ENCODE assay signal across 10 cellular contexts in the genomic region with DNA sequence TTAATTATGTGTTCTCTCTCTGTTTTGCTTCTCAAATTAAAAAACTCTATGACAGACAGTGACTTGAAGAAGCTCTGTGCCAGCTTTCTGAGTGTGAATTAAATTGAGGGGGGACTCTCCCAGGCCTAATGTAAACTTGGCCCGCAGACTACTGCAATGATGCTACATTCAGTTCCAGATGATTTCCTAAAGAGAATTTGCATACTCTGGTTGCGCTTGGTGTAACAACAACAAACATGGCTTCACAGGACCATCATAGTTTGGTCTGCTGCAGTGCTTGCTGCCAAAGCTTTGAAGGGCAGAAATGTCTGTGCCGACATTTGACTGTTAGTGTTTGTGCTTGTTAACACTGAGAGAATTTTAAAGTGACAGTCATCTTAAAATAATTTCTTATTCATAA. TPM values are rescaled to one million over a fixed set of nuclear protein-coding genes. Genes with fewer than 3 reads are reported as not detected.
DNase-seq lines count a peak whose midpoint lies in the region; ATAC-seq, FAIRE-seq and TF ChIP-seq lines count a peak whose summit lies in the region.
"Had no signal": no experiment of that assay in that cellular context is flagged by ENCODE, and none has a peak within 500 bp of the region (broad histone marks: within the 10 kb centered on the region; RNA-seq: fewer than 3 reads in every experiment).

No MANE protein-coding gene starts in this region.

- POLR2A ChIA-PET in SK-N-SH (lab: Yijun Ruan, JAX) = no interaction called here

- no peak for DNase-seq in SK-N-SH
- DNase-seq in astrocyte (ENCODE audit: low read depth) = no peak
- no peak for DNase-seq in effector CD4-positive, alpha-beta T cell
- no peak for DNase-seq in islet precursor cell
- DNase-seq in mesenteric fat pad (ENCODE audit: low spot score) = no peak
- DNase-seq: small intestine had no signal

- no peak overlapping the region for H3K4me3 Mint-ChIP-seq in astrocyte (ENCODE audit: unreplicated experiment)

- no peak overlapping the region for H3K27ac Mint-ChIP-seq in astrocyte (ENCODE audit: unreplicated experiment)

- WGBS in SK-N-SH (ENCODE audit: low lambda C conversion rate) = 78% methylated on average over 2 of the region's 3 CpGs
- WGBS in thymus = 89% methylated on average over 3 of the region's 3 CpGs

- H3K9me3 Mint-ChIP-seq in astrocyte (ENCODE audit: unreplicated experiment) = no peaks in the 10 kb centered on the region

- no peak for FAIRE-seq in astrocyte (lab: Jason Lieb, UNC)
- FAIRE-seq: A549, small intestine had no signal

- H2AFZ ChIP-seq in SK-N-SH (ENCODE audit: low read depth) (peak overlapping the region; percentile 6; the same call in 1 of the 2 replicates), astrocyte (ENCODE audit: low read depth, low read length) (peak overlapping the region; percentile 65)

- H3K79me2 ChIP-seq in SK-N-SH (ENCODE audit: insufficient read depth) (no peaks in the 10 kb centered on the region), astrocyte (ENCODE audit: insufficient read depth, low read length) (no peaks in the 10 kb centered on the region)

- H3K27me3 ChIP-seq in SK-N-SH (ENCODE audit: insufficient read depth) (no peaks in the 10 kb centered on the region), astrocyte (ENCODE audit: insufficient read depth, low read length) (no peaks in the 10 kb centered on the region), thymus (ENCODE audit: control insufficient read depth, insufficient read depth) (no peaks in the 10 kb centered on the region)

- CTCF ChIA-PET in SK-N-SH (lab: Yijun Ruan, JAX) = interaction anchor here (1.0 to 1.9 kb wide), 3 partner anchors 114 to 453 kb away, joined by 4 to 8 read pairs (median 8); a partner anchor contains a TSS

- H3K4me2 ChIP-seq in SK-N-SH (no peak overlapping the region), astrocyte (ENCODE audit: low read length) (peak overlapping the region; percentile 32)
- H3K4me2 ChIP-seq: A549 had no signal

- H3K27me3 Mint-ChIP-seq in astrocyte (ENCODE audit: low read depth, unreplicated experiment) = no peaks in the 10 kb centered on the region

- H3K9me3 ChIP-seq in SK-N-SH (no peaks in the 10 kb centered on the region), astrocyte (ENCODE audit: insufficient read depth, low read depth, low read length) (no peaks in the 10 kb centered on the region), thymus (ENCODE audit: control insufficient read depth) (no peaks in the 10 kb centered on the region)
- H3K9me3 ChIP-seq: A549 had no signal

- H3K4me1 Mint-ChIP-seq in astrocyte (ENCODE audit: low read depth, unreplicated experiment) = no peaks in the 10 kb centered on the region

- ATAC-seq in SK-N-SH treated with all-trans-retinoic acid at 6 μM for 48 hours (no peak), HG02885 (IDR thresholded peaks at IDR 0.05; ENCODE audit: poor library complexity, unreplicated experiment) (peak; percentile 66)
- ATAC-seq: A549 had no signal

- H3K4me3 ChIP-seq in SK-N-SH (ENCODE audit: low read depth in 2 of 2, low read length in 1 of 2) (no peak overlapping the region), astrocyte (ENCODE audit: insufficient read depth, low read depth, low read length) (no peak overlapping the region), thymus (ENCODE audit: low read length) (no peak overlapping the region)
- H3K4me3 ChIP-seq: A549 had no signal

- H3F3A ChIP-seq in SK-N-SH (replicated peaks; ENCODE audit: insufficient read depth) = peaks cover 10% of the 10 kb centered on the region

- no peak for TF ChIP-seq RAD21 in SK-N-SH (IDR thresholded peaks at IDR 0.05; ENCODE audit: low read length)

- no peaks in the 10 kb centered on the region for H3K36me3 Mint-ChIP-seq in astrocyte (ENCODE audit: low read depth, unreplicated experiment)

- H3K9ac ChIP-seq in SK-N-SH (no peak overlapping the region), astrocyte (ENCODE audit: low read length) (no peak overlapping the region)

- TF ChIP-seq CTCF in SK-N-SH (IDR thresholded peaks at IDR 0.05) = no peak
- no peak for TF ChIP-seq CTCF in astrocyte (IDR thresholded peaks at IDR 0.05; ENCODE audit: insufficient read depth, low read depth, low read length)

- H3K27ac ChIP-seq in SK-N-SH (ENCODE audit: low read depth in 2 of 2, low read length in 1 of 2) (no peak overlapping the region), astrocyte (ENCODE audit: low read depth, low read length) (no peak overlapping the region), thymus (ENCODE audit: low read depth) (peak overlapping the region; percentile 25)

- H3K9me2 ChIP-seq in SK-N-SH = no peaks in the 10 kb centered on the region

- H3K36me3 ChIP-seq in SK-N-SH (replicated peaks in 1 of 2; ENCODE audit: control insufficient read depth in 1 of 2, insufficient read depth in 2 of 2, low read length in 1 of 2) (no peaks in the 10 kb centered on the region), astrocyte (ENCODE audit: insufficient read depth, low read length) (no peaks in the 10 kb centered on the region), thymus (ENCODE audit: control insufficient read depth, insufficient read depth) (no peaks in the 10 kb centered on the region)

- H4K20me1 ChIP-seq in SK-N-SH (ENCODE audit: insufficient read depth) = no peaks in the 10 kb centered on the region
- no peaks in the 10 kb centered on the region for H4K20me1 ChIP-seq in astrocyte (ENCODE audit: insufficient read depth, low read length)

- H3K4me1 ChIP-seq in SK-N-SH (ENCODE audit: control insufficient read depth in 1 of 2, insufficient read depth in 2 of 2, low read depth in 1 of 2, low read length in 1 of 2) (no peaks in the 10 kb centered on the region), astrocyte (ENCODE audit: insufficient read depth, low read length) (no peaks in the 10 kb centered on the region), thymus (ENCODE audit: control insufficient read depth, insufficient read depth, low read length) (no peaks in the 10 kb centered on the region)

- no peak for TF ChIP-seq EP300 in SK-N-SH (IDR thresholded peaks at IDR 0.05; ENCODE audit: borderline replicate concordance in 1 of 2, low read depth in 1 of 2, low read length in 1 of 2)

TF ChIP-seq in SK-N-SH, 30 proteins besides CTCF, POLR2A, EP300 and RAD21 (continues in another document):
- TF ChIP-seq YY1 (IDR thresholded peaks at IDR 0.05; ENCODE audit: low read depth) (no peak), RFX5 (IDR thresholded peaks at IDR 0.05; ENCODE audit: low read length) (no peak), GABPA (IDR thresholded peaks at IDR 0.05; ENCODE audit: low read depth) (no peak), GATA2 (CRISPR knock-in tag; IDR thresholded peaks at IDR 0.05) (no peak), NRF1 (IDR thresholded peaks at IDR 0.05; ENCODE audit: low read depth, low read length) (no peak), FOSL2 (IDR thresholded peaks at IDR 0.05; ENCODE audit: borderline replicate concordance, low read depth) (no peak), SIN3A (IDR thresholded peaks at IDR 0.05; ENCODE audit: borderline replicate concordance, low read depth, low read length) (no peak), POLR2AphosphoS5 (IDR thresholded peaks at IDR 0.05; ENCODE audit: low read depth, low read length) (no peak)
- TF ChIP-seq, protein P1, sequence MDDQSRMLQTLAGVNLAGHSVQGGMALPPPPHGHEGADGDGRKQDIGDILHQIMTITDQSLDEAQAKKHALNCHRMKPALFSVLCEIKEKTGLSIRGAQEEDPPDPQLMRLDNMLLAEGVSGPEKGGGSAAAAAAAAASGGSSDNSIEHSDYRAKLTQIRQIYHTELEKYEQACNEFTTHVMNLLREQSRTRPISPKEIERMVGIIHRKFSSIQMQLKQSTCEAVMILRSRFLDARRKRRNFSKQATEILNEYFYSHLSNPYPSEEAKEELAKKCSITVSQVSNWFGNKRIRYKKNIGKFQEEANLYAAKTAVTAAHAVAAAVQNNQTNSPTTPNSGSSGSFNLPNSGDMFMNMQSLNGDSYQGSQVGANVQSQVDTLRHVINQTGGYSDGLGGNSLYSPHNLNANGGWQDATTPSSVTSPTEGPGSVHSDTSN (IDR thresholded peaks at IDR 0.05) = no peak
- TF ChIP-seq, protein P2, sequence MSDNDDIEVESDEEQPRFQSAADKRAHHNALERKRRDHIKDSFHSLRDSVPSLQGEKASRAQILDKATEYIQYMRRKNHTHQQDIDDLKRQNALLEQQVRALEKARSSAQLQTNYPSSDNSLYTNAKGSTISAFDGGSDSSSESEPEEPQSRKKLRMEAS (IDR thresholded peaks at IDR 0.05; ENCODE audit: low read depth) = no peak

TF ChIP-seq in SK-N-SH treated with all-trans-retinoic acid at 6 μM for 48 hours, 23 proteins besides CTCF, POLR2A, EP300 and RAD21 (continues in another document):
- TF ChIP-seq ZNF565 (CRISPR knock-in tag; conservative IDR thresholded peaks at IDR 0.05; ENCODE audit: low read depth) = no peak
- no peak for TF ChIP-seq OSR1 (CRISPR knock-in tag; IDR thresholded peaks at IDR 0.05)
- TF ChIP-seq ISL1 (CRISPR knock-in tag; IDR thresholded peaks at IDR 0.05) = no peak
- TF ChIP-seq TCF4 (CRISPR knock-in tag; IDR thresholded peaks at IDR 0.05; ENCODE audit: borderline replicate concordance) = no peak
- TF ChIP-seq BACH2 (CRISPR knock-in tag; IDR thresholded peaks at IDR 0.05; ENCODE audit: borderline replicate concordance) = no peak
- TF ChIP-seq, protein P3, sequence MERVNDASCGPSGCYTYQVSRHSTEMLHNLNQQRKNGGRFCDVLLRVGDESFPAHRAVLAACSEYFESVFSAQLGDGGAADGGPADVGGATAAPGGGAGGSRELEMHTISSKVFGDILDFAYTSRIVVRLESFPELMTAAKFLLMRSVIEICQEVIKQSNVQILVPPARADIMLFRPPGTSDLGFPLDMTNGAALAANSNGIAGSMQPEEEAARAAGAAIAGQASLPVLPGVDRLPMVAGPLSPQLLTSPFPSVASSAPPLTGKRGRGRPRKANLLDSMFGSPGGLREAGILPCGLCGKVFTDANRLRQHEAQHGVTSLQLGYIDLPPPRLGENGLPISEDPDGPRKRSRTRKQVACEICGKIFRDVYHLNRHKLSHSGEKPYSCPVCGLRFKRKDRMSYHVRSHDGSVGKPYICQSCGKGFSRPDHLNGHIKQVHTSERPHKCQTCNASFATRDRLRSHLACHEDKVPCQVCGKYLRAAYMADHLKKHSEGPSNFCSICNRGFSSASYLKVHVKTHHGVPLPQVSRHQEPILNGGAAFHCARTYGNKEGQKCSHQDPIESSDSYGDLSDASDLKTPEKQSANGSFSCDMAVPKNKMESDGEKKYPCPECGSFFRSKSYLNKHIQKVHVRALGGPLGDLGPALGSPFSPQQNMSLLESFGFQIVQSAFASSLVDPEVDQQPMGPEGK (CRISPR knock-in tag; IDR thresholded peaks at IDR 0.05; ENCODE audit: borderline replicate concordance) = no peak

RNA-seq across cellular contexts. Expression of a gene that starts 25.0 kb away (rescaled TPM):
- polyA plus RNA-seq in SK-N-SH (2012; rRNA removed) = 0.87 and 1.1 TPM in 2 replicates
- 1.1 and 1.5 TPM in 2 replicates for polyA plus RNA-seq in SK-N-SH (2012; cell fraction: cytosol; rRNA removed)
- polyA plus RNA-seq in SK-N-SH (2012; cell fraction: nucleus; rRNA removed) = 1.9 and 3.1 TPM in 2 replicates
- total RNA-seq in astrocyte = 0.62 and 1.1 TPM in 2 replicates
- polyA plus RNA-seq in thymus = 0.39 TPM
- total RNA-seq in mesenteric fat pad = 0.71 TPM
